Comparison of ENCODE assay signal across 1 cellular context in the genomic region with DNA sequence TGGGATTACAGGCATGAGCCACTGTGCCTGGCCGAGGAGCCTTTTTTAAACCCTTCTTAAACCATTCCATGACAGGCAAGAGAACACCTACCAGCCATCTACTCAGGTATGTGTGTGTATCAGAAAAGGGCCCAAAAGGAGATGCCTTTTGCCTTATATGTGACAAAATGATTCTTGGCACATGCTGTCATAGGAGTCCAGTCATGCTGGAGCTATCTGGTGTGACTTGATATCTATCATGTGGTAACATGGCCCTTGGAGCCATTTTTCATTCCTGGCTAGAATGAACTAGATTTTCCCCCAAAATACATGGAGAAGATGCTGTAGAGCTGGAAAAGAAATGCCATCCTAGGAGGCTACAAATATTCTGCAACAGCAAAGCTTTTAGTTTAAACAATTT.
TF ChIP-seq lines count a peak whose summit lies in the region.

No MANE protein-coding gene starts in this region.

TF ChIP-seq in IMR-90, 13 proteins besides CTCF, POLR2A, EP300 and RAD21:
- TF ChIP-seq MAFK (IDR thresholded peaks at IDR 0.05; ENCODE audit: low read depth, low read length): no peak
- TF ChIP-seq CHD1 (IDR thresholded peaks at IDR 0.05; ENCODE audit: low read depth, low read length): no peak
- TF ChIP-seq NFE2L2 (IDR thresholded peaks at IDR 0.05; ENCODE audit: low read depth, low read length): no peak
- no peak for TF ChIP-seq RCOR1 (IDR thresholded peaks at IDR 0.05; ENCODE audit: insufficient replicate concordance, low read length)
- TF ChIP-seq, protein P1, sequence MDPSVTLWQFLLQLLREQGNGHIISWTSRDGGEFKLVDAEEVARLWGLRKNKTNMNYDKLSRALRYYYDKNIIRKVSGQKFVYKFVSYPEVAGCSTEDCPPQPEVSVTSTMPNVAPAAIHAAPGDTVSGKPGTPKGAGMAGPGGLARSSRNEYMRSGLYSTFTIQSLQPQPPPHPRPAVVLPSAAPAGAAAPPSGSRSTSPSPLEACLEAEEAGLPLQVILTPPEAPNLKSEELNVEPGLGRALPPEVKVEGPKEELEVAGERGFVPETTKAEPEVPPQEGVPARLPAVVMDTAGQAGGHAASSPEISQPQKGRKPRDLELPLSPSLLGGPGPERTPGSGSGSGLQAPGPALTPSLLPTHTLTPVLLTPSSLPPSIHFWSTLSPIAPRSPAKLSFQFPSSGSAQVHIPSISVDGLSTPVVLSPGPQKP (IDR thresholded peaks at IDR 0.05; ENCODE audit: borderline replicate concordance, low read depth, low read length): no peak
- TF ChIP-seq, protein P2, sequence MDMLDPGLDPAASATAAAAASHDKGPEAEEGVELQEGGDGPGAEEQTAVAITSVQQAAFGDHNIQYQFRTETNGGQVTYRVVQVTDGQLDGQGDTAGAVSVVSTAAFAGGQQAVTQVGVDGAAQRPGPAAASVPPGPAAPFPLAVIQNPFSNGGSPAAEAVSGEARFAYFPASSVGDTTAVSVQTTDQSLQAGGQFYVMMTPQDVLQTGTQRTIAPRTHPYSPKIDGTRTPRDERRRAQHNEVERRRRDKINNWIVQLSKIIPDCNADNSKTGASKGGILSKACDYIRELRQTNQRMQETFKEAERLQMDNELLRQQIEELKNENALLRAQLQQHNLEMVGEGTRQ (IDR thresholded peaks at IDR 0.05; ENCODE audit: low read depth, low read length): no peak
- no peak for TF ChIP-seq MAZ (IDR thresholded peaks at IDR 0.05; ENCODE audit: borderline replicate concordance, low read depth, low read length)
- no peak for TF ChIP-seq RFX5 (IDR thresholded peaks at IDR 0.05; ENCODE audit: low read depth, low read length)
- TF ChIP-seq MXI1 (IDR thresholded peaks at IDR 0.05; ENCODE audit: borderline replicate concordance, low read depth, low read length): no peak
- no peak for TF ChIP-seq SMC3 (IDR thresholded peaks at IDR 0.05; ENCODE audit: low read depth, low read length)
